ENCODE assay signal across 1 cellular context in the genomic region with DNA sequence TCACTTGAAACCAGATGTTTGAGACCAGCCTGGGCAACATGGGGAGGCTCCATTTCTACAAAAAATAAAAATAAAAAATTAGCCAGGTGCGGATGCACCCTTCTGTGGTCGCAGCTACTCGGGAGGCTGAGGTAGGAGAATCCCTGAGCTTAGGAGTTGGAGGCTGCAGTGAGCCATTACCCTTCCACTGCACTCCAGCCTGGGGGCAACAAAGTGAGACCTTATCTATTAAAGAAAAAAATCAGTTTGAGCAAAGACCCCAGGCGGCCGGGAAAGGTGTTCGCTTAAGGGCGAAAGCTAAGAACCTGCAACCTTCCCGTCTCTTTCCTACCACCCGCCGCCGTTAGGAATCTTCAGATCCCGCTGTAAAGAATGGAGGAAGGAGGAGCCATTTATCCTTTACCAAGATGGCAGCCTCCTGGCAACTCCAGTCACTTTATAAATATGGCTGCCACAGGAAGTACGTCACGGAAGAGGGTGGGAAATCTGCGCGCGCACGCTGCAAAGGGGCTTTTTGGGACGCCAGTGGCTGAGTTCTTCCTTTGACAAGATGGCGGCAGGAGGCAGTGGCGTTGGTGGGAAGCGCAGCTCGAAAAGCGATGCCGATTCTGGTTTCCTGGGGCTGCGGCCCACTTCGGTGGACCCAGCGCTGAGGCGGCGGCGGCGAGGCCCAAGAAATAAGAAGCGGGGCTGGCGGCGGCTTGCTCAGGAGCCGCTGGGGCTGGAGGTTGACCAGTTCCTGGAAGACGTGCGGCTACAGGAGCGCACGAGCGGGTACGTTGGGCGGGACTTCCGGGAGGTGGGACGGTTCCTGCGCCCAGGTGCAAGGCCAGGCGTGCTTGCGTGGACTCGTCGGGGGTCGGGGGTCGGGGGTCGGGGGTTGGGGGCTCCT.
TF ChIP-seq lines count a peak whose summit lies in the region.

TSS of gene NOP53 (plus strand) at position 537 of the 892 bp plus-strand sequence. CDS start at position 551, 14 bp downstream.

TF ChIP-seq in HepG2, 621 proteins besides CTCF, POLR2A, EP300 and RAD21 (continued from another document and continues in another):
- TF ChIP-seq, protein P1, sequence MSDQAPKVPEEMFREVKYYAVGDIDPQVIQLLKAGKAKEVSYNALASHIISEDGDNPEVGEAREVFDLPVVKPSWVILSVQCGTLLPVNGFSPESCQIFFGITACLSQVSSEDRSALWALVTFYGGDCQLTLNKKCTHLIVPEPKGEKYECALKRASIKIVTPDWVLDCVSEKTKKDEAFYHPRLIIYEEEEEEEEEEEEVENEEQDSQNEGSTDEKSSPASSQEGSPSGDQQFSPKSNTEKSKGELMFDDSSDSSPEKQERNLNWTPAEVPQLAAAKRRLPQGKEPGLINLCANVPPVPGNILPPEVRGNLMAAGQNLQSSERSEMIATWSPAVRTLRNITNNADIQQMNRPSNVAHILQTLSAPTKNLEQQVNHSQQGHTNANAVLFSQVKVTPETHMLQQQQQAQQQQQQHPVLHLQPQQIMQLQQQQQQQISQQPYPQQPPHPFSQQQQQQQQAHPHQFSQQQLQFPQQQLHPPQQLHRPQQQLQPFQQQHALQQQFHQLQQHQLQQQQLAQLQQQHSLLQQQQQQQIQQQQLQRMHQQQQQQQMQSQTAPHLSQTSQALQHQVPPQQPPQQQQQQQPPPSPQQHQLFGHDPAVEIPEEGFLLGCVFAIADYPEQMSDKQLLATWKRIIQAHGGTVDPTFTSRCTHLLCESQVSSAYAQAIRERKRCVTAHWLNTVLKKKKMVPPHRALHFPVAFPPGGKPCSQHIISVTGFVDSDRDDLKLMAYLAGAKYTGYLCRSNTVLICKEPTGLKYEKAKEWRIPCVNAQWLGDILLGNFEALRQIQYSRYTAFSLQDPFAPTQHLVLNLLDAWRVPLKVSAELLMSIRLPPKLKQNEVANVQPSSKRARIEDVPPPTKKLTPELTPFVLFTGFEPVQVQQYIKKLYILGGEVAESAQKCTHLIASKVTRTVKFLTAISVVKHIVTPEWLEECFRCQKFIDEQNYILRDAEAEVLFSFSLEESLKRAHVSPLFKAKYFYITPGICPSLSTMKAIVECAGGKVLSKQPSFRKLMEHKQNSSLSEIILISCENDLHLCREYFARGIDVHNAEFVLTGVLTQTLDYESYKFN (CRISPR knock-in tag; conservative IDR thresholded peaks at IDR 0.05) = peak; percentile 31; the same call in 1 of the 2 replicates
- TF ChIP-seq ZNF629 (CRISPR knock-in tag; conservative IDR thresholded peaks at IDR 0.05) (no peak), ZNF180 (CRISPR knock-in tag; IDR thresholded peaks at IDR 0.05; ENCODE audit: borderline replicate concordance, low read depth) (no peak), SRF (IDR thresholded peaks at IDR 0.05; ENCODE audit: low read depth, low read length) (no peak), LBX2 (CRISPR knock-in tag; IDR thresholded peaks at IDR 0.05; ENCODE audit: borderline replicate concordance) (no peak), NR0B2 (CRISPR knock-in tag; IDR thresholded peaks at IDR 0.05) (0 out of 2 replicates have a peak, but pooled peaks have one; percentile 32), HES4 (CRISPR knock-in tag; IDR thresholded peaks at IDR 0.05; ENCODE audit: borderline replicate concordance) (no peak), ZNF12 (CRISPR knock-in tag; IDR thresholded peaks at IDR 0.05) (0 out of 2 replicates have a peak, but pooled peaks have one; percentile 44), ELF3 (CRISPR knock-in tag; IDR thresholded peaks at IDR 0.05) (peak; percentile 82), TBX2 (CRISPR knock-in tag; IDR thresholded peaks at IDR 0.05; ENCODE audit: borderline replicate concordance) (peak; percentile 56; the same call in 1 of the 2 replicates), BRCA1 (CRISPR knock-in tag; IDR thresholded peaks at IDR 0.05) (no peak), YEATS4 (CRISPR knock-in tag; IDR thresholded peaks at IDR 0.05; ENCODE audit: borderline replicate concordance) (peak; percentile 93), ZNF230 (CRISPR knock-in tag; IDR thresholded peaks at IDR 0.05) (peak; percentile 67; the same call in 1 of the 2 replicates), ZFAT (CRISPR knock-in tag; conservative IDR thresholded peaks at IDR 0.05) (0 out of 2 replicates have a peak, but pooled peaks have one; percentile 68), EEA1 (CRISPR knock-in tag; IDR thresholded peaks at IDR 0.05; ENCODE audit: borderline replicate concordance) (no peak), XBP1 (CRISPR knock-in tag; IDR thresholded peaks at IDR 0.05) (no peak), ZNF780A (CRISPR knock-in tag; IDR thresholded peaks at IDR 0.05) (no peak), SAP130 (CRISPR knock-in tag; IDR thresholded peaks at IDR 0.05; ENCODE audit: low read depth) (peak; percentile 84), POLR2G (IDR thresholded peaks at IDR 0.05; ENCODE audit: low read depth, low read length) (peak; percentile 99), ELF1 (CRISPR knock-in tag; IDR thresholded peaks at IDR 0.05) (peak; percentile 86), MED13 (CRISPR knock-in tag; IDR thresholded peaks at IDR 0.05) (0 out of 2 replicates have a peak, but pooled peaks have one; percentile 56), ZNF547 (CRISPR knock-in tag; IDR thresholded peaks at IDR 0.05) (peak; percentile 85; the same call in 1 of the 2 replicates), TEF (CRISPR knock-in tag; IDR thresholded peaks at IDR 0.05) (no peak), ZNF543 (CRISPR knock-in tag; IDR thresholded peaks at IDR 0.05) (0 out of 2 replicates have a peak, but pooled peaks have one; percentile 64)
- TF ChIP-seq, protein P2, sequence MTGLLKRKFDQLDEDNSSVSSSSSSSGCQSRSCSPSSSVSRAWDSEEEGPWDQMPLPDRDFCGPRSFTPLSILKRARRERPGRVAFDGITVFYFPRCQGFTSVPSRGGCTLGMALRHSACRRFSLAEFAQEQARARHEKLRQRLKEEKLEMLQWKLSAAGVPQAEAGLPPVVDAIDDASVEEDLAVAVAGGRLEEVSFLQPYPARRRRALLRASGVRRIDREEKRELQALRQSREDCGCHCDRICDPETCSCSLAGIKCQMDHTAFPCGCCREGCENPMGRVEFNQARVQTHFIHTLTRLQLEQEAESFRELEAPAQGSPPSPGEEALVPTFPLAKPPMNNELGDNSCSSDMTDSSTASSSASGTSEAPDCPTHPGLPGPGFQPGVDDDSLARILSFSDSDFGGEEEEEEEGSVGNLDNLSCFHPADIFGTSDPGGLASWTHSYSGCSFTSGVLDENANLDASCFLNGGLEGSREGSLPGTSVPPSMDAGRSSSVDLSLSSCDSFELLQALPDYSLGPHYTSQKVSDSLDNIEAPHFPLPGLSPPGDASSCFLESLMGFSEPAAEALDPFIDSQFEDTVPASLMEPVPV (CRISPR knock-in tag; IDR thresholded peaks at IDR 0.05) = no peak
- TF ChIP-seq, protein P3, sequence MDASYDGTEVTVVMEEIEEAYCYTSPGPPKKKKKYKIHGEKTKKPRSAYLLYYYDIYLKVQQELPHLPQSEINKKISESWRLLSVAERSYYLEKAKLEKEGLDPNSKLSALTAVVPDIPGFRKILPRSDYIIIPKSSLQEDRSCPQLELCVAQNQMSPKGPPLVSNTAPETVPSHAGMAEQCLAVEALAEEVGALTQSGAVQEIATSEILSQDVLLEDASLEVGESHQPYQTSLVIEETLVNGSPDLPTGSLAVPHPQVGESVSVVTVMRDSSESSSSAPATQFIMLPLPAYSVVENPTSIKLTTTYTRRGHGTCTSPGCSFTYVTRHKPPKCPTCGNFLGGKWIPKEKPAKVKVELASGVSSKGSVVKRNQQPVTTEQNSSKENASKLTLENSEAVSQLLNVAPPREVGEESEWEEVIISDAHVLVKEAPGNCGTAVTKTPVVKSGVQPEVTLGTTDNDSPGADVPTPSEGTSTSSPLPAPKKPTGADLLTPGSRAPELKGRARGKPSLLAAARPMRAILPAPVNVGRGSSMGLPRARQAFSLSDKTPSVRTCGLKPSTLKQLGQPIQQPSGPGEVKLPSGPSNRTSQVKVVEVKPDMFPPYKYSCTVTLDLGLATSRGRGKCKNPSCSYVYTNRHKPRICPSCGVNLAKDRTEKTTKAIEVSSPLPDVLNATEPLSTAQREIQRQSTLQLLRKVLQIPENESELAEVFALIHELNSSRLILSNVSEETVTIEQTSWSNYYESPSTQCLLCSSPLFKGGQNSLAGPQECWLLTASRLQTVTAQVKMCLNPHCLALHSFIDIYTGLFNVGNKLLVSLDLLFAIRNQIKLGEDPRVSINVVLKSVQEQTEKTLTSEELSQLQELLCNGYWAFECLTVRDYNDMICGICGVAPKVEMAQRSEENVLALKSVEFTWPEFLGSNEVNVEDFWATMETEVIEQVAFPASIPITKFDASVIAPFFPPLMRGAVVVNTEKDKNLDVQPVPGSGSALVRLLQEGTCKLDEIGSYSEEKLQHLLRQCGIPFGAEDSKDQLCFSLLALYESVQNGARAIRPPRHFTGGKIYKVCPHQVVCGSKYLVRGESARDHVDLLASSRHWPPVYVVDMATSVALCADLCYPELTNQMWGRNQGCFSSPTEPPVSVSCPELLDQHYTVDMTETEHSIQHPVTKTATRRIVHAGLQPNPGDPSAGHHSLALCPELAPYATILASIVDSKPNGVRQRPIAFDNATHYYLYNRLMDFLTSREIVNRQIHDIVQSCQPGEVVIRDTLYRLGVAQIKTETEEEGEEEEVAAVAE (CRISPR knock-in tag; IDR thresholded peaks at IDR 0.05; ENCODE audit: borderline replicate concordance) = peak; percentile 76
- TF ChIP-seq, protein P4, sequence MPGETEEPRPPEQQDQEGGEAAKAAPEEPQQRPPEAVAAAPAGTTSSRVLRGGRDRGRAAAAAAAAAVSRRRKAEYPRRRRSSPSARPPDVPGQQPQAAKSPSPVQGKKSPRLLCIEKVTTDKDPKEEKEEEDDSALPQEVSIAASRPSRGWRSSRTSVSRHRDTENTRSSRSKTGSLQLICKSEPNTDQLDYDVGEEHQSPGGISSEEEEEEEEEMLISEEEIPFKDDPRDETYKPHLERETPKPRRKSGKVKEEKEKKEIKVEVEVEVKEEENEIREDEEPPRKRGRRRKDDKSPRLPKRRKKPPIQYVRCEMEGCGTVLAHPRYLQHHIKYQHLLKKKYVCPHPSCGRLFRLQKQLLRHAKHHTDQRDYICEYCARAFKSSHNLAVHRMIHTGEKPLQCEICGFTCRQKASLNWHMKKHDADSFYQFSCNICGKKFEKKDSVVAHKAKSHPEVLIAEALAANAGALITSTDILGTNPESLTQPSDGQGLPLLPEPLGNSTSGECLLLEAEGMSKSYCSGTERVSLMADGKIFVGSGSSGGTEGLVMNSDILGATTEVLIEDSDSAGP (CRISPR knock-in tag; IDR thresholded peaks at IDR 0.05; ENCODE audit: borderline replicate concordance) = peak; percentile 80; the same call in 1 of the 2 replicates
- TF ChIP-seq, protein P5, sequence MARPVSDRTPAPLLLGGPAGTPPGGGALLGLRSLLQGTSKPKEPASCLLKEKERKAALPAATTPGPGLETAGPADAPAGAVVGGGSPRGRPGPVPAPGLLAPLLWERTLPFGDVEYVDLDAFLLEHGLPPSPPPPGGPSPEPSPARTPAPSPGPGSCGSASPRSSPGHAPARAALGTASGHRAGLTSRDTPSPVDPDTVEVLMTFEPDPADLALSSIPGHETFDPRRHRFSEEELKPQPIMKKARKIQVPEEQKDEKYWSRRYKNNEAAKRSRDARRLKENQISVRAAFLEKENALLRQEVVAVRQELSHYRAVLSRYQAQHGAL (CRISPR knock-in tag; IDR thresholded peaks at IDR 0.05; ENCODE audit: not compliant biosample characterization) = no peak
